In the genomic region with DNA sequence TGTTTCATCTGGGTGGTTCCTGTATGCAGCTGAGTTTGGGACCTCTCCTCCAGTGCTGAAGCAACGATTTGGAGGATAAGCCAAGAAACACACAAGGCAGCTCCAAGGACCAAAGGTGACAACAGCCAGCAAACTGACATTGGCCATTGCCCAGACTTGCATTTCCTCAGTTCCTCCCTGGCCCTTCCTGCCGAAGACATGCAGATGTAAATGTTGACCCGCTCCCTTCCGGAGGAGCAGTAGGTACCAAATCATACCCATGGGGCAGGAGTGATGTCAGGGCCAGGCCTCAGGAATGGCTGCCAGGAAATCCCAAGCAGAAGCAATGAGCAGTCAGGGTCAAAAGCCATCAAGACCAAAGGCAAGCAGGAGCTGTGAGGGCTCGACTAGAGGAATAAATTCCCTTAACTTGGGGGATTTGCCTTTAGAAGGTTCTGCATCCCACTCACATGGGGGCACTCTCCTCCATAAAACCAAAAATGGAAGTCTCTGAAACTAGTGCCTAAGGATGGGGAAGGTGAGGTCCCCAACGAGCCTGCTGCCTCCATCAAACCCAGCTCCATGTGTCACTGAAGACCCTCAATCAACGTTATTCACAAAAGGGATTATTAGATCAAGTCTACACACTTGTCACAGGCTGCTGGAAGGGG, we compare ENCODE assay signal across 25 cellular contexts.
A peak's percentile ranks its signal among the peaks of the same experiment; 100 is the strongest.
DNase-seq lines count a peak whose midpoint lies in the region; ATAC-seq and TF ChIP-seq lines count a peak whose summit lies in the region.
"Had no signal": no experiment of that assay in that cellular context is flagged by ENCODE, and none has a peak within 500 bp of the region (broad histone marks: within the 10 kb centered on the region; RNA-seq: fewer than 3 reads in every experiment).

No MANE protein-coding gene starts in this region.

- ATAC-seq in right cardiac atrium (peak; percentile 34 to 52), left ventricle myocardium superior (no peak), sciatic nerve (peak; percentile 57), GM18909 (IDR thresholded peaks at IDR 0.05; ENCODE audit: poor library complexity, unreplicated experiment) (no peak)
- ATAC-seq: A549, GM12878, GM23338, HCT116 had no signal

- H3K27ac ChIP-seq in right cardiac atrium (ENCODE audit: low read length) (no peak overlapping the region), esophagus muscularis mucosa (replicated peaks in 1 of 4) (no peak overlapping the region)
- H3K27ac ChIP-seq: BLaER1 treated with 17β-estradiol and CSF1 and Interleukin-3, amounts not matched to agents 10 nM and 100 nM had no signal

- DNase-seq in right cardiac atrium (no peak), left ventricle myocardium superior (no peak), esophagus muscularis mucosa (ENCODE audit: extremely low spot score) (peak; percentile 88), neural crest cell (ENCODE audit: low read depth, low spot score) (no peak), sciatic nerve (ENCODE audit: low spot score) (no peak), RKO (ENCODE audit: low spot score) (no peak)
- DNase-seq in activated T-helper 1 cell treated with anti-CD3 and anti-CD28 coated beads, Interleukin-12 subunit alpha, Interleukin-12 subunit beta, Interleukin-2, Interleukin-4 antibody, amounts not matched to agents 30 ng/mL and 10 ng/mL and 1 ng/mL, durations not matched to agents 14 hours and 24 hours and 36 hours (ENCODE audit: low spot score) = no peak
- DNase-seq: 8988T; ACHN; AML-193; BE2C; CD4-positive, alpha-beta T cell; CD8-positive, alpha-beta memory T cell; DMS 273 treated with DMSO at 0.1 percent for 48 hours; DMS79; EL; GDM1; H9 had no signal

- H3K4me1 Mint-ChIP-seq in neural crest cell = no peaks in the 10 kb centered on the region
- no peaks in the 10 kb centered on the region for H3K4me1 Mint-ChIP-seq in activated T-helper 1 cell treated with anti-CD3 and anti-CD28 coated beads, Interleukin-12 subunit alpha, Interleukin-12 subunit beta, Interleukin-2, Interleukin-4 antibody, amounts not matched to agents 30 ng/mL and 10 ng/mL and 1 ng/mL, durations not matched to agents 14 hours and 24 hours and 36 hours (ENCODE audit: low read depth)
- H3K4me1 Mint-ChIP-seq: CD14-positive monocyte; CD8-positive, alpha-beta memory T cell; H9 had no signal

- 65% methylated on average over 7 of the region's 7 CpGs for WGBS in right cardiac atrium
- WGBS in esophagus muscularis mucosa = 81% methylated on average over 7 of the region's 7 CpGs

- H3K4me3 ChIP-seq in right cardiac atrium (ENCODE audit: low read length) (no peak overlapping the region), esophagus muscularis mucosa (no peak overlapping the region)
- H3K4me3 ChIP-seq: A549; BLaER1 treated with 17β-estradiol and CSF1 and Interleukin-3, amounts not matched to agents 10 nM and 100 nM; GM12878; GM23338 had no signal

- no peaks in the 10 kb centered on the region for H3K9me3 Mint-ChIP-seq in neural crest cell
- no peaks in the 10 kb centered on the region for H3K9me3 Mint-ChIP-seq in activated T-helper 1 cell treated with anti-CD3 and anti-CD28 coated beads, Interleukin-12 subunit alpha, Interleukin-12 subunit beta, Interleukin-2, Interleukin-4 antibody, amounts not matched to agents 30 ng/mL and 10 ng/mL and 1 ng/mL, durations not matched to agents 14 hours and 24 hours and 36 hours
- H3K9me3 Mint-ChIP-seq: CD4-positive, alpha-beta T cell; CD8-positive, alpha-beta memory T cell; GM23338; H9 had no signal

- no peaks in the 10 kb centered on the region for H3K27me3 Mint-ChIP-seq in neural crest cell (ENCODE audit: low read depth)
- peaks cover 2% of the 10 kb centered on the region for H3K27me3 Mint-ChIP-seq in activated T-helper 1 cell treated with anti-CD3 and anti-CD28 coated beads, Interleukin-12 subunit alpha, Interleukin-12 subunit beta, Interleukin-2, Interleukin-4 antibody, amounts not matched to agents 30 ng/mL and 10 ng/mL and 1 ng/mL, durations not matched to agents 14 hours and 24 hours and 36 hours (ENCODE audit: insufficient read depth)

- TF ChIP-seq EP300 in esophagus muscularis mucosa (IDR thresholded peaks at IDR 0.05) = no peak

- no peaks in the 10 kb centered on the region for H3K36me3 Mint-ChIP-seq in neural crest cell (ENCODE audit: low read depth)
- no peaks in the 10 kb centered on the region for H3K36me3 Mint-ChIP-seq in activated T-helper 1 cell treated with anti-CD3 and anti-CD28 coated beads, Interleukin-12 subunit alpha, Interleukin-12 subunit beta, Interleukin-2, Interleukin-4 antibody, amounts not matched to agents 30 ng/mL and 10 ng/mL and 1 ng/mL, durations not matched to agents 14 hours and 24 hours and 36 hours (ENCODE audit: low read depth)
- H3K36me3 Mint-ChIP-seq: CD14-positive monocyte; CD8-positive, alpha-beta memory T cell had no signal

- intact Hi-C loops in right cardiac atrium (cut with DNase I) (no loop called here), left ventricle myocardium superior (cut with micrococcal nuclease) (no loop called here), esophagus muscularis mucosa (cut with DNase I) (no loop called here), sciatic nerve (cut with DNase I) (no loop called here)
- intact Hi-C loops in activated T-helper 1 cell treated with anti-CD3 and anti-CD28 coated beads, Interleukin-12 subunit alpha, Interleukin-12 subunit beta, Interleukin-2, Interleukin-4 antibody, amounts not matched to agents 30 ng/mL and 10 ng/mL and 1 ng/mL, durations not matched to agents 14 hours and 24 hours and 36 hours (cut with micrococcal nuclease) = no loop called here

- peaks cover 2% of the 10 kb centered on the region for H3K4me1 ChIP-seq in right cardiac atrium (ENCODE audit: control insufficient read depth, insufficient read depth, low read length)
- peaks cover 5 to 8% (median 6%) of the 10 kb centered on the region in 4 donors for H3K4me1 ChIP-seq in esophagus muscularis mucosa
- H3K4me1 ChIP-seq: BLaER1 treated with 17β-estradiol and CSF1 and Interleukin-3, amounts not matched to agents 10 nM and 100 nM had no signal

- H3K4me3 Mint-ChIP-seq in neural crest cell = no peak overlapping the region
- H3K4me3 Mint-ChIP-seq in activated T-helper 1 cell treated with anti-CD3 and anti-CD28 coated beads, Interleukin-12 subunit alpha, Interleukin-12 subunit beta, Interleukin-2, Interleukin-4 antibody, amounts not matched to agents 30 ng/mL and 10 ng/mL and 1 ng/mL, durations not matched to agents 14 hours and 24 hours and 36 hours = no peak overlapping the region
- H3K4me3 Mint-ChIP-seq: CD14-positive monocyte; CD4-positive, alpha-beta T cell; CD8-positive, alpha-beta memory T cell; GM23338; H9 had no signal

- no peak for TF ChIP-seq POLR2A in esophagus muscularis mucosa (IDR thresholded peaks at IDR 0.05; ENCODE audit: low read depth)

- no peaks in the 10 kb centered on the region for H3K36me3 ChIP-seq in esophagus muscularis mucosa
- H3K36me3 ChIP-seq: BE2C; BLaER1 treated with 17β-estradiol and CSF1 and Interleukin-3, amounts not matched to agents 10 nM and 100 nM had no signal

- H3K9me3 ChIP-seq in right cardiac atrium (ENCODE audit: control insufficient read depth, low read length) = no peaks in the 10 kb centered on the region
- peaks cover 0 to 4% (median 2%) of the 10 kb centered on the region in 4 donors for H3K9me3 ChIP-seq in esophagus muscularis mucosa
- H3K9me3 ChIP-seq: A549; BE2C; BLaER1 treated with 17β-estradiol and CSF1 and Interleukin-3, amounts not matched to agents 10 nM and 100 nM had no signal

- peak overlapping the region; percentile 72 for H3K27ac Mint-ChIP-seq in neural crest cell (ENCODE audit: unreplicated experiment)
- no peak overlapping the region for H3K27ac Mint-ChIP-seq in activated T-helper 1 cell treated with anti-CD3 and anti-CD28 coated beads, Interleukin-12 subunit alpha, Interleukin-12 subunit beta, Interleukin-2, Interleukin-4 antibody, amounts not matched to agents 30 ng/mL and 10 ng/mL and 1 ng/mL, durations not matched to agents 14 hours and 24 hours and 36 hours
- H3K27ac Mint-ChIP-seq: CD14-positive monocyte; CD4-positive, alpha-beta T cell; CD8-positive, alpha-beta memory T cell; GM23338; H9 had no signal

- H3K27me3 ChIP-seq in right cardiac atrium (ENCODE audit: control insufficient read depth, insufficient read depth) (no peaks in the 10 kb centered on the region), esophagus muscularis mucosa (no peaks in the 10 kb centered on the region)
- H3K27me3 ChIP-seq: BE2C; BLaER1 treated with 17β-estradiol and CSF1 and Interleukin-3, amounts not matched to agents 10 nM and 100 nM had no signal

- TF ChIP-seq CTCF in esophagus muscularis mucosa (IDR thresholded peaks at IDR 0.05) (no peak), neural crest cell (conservative IDR thresholded peaks at IDR 0.05) (no peak)

Comparison
In these comparisons a context has a peak if more than half of its experiments do, and no peak if none do; other contexts are left out.
1. ATAC-seq: peak in right cardiac atrium (2 of 2) and sciatic nerve (single experiment); none in left ventricle myocardium superior (single experiment) and GM18909 (single experiment).